ENCODE assay signal across 20 cellular contexts in the genomic region with DNA sequence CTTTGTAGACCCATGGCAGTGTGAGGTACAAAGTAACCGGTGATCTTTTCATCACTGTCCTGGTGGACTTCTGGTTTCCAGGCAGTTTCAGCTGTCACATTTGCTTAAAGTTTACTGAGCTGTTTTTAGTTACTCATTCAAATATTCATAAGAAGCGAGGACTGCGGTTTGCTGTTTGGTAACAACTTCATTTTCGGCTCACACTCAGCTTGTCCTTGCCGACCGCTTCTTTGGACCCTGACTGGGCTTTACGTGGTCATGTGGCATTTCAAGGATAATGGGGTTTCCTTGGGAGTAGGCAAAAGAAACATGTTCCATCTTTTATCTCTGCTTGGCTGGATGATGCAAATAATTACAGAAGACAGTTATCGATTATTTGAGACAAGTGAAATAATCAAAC.
"Had no signal": no experiment of that assay in that cellular context is flagged by ENCODE, and none has a peak within 500 bp of the region (broad histone marks: within the 10 kb centered on the region; RNA-seq: fewer than 3 reads in every experiment).

No MANE protein-coding gene starts in this region.

- ATAC-seq: foreskin keratinocyte, gastroesophageal sphincter, heart left ventricle, left cardiac atrium, left lung, left ventricle myocardium superior, lower lobe of right lung, mucosa of descending colon had no signal

- H3K79me2 ChIP-seq: hepatocyte had no signal

- H3K27me3 ChIP-seq: dorsolateral prefrontal cortex, esophagus muscularis mucosa, foreskin keratinocyte, gastroesophageal sphincter, heart left ventricle, hepatocyte, left lung had no signal

- H3K27me3 Mint-ChIP-seq: naive B cell had no signal

- H3K27ac ChIP-seq: coronary artery, dorsolateral prefrontal cortex, foreskin keratinocyte, gastroesophageal sphincter, heart left ventricle, hepatocyte, left lung, lower lobe of right lung had no signal

- H3K27ac Mint-ChIP-seq: immature natural killer cell, mesothelial cell of epicardium, naive B cell had no signal

- H3K9me3 ChIP-seq: esophagus muscularis mucosa, gastroesophageal sphincter, left lung, lower lobe of right lung, mucosa of descending colon had no signal

- H3K36me3 Mint-ChIP-seq: immature natural killer cell, mesothelial cell of epicardium, naive B cell had no signal

- H3K4me1 Mint-ChIP-seq: immature natural killer cell, naive B cell had no signal

- H3K4me3 ChIP-seq: coronary artery, dorsolateral prefrontal cortex, esophagus muscularis mucosa, gastroesophageal sphincter, heart left ventricle, hepatocyte, left lung, lower lobe of right lung, mucosa of descending colon had no signal

- H3K4me1 ChIP-seq: foreskin keratinocyte, left lung had no signal

- DNase-seq: dermis blood vessel endothelial cell; dorsolateral prefrontal cortex; effector CD4-positive, alpha-beta T cell; effector memory CD4-positive, alpha-beta T cell; foreskin keratinocyte; heart left ventricle; hypothalamus; immature natural killer cell; left cardiac atrium; left lung; left ventricle myocardium superior; lower lobe of right lung; mesenchymal stem cell; mucosa of descending colon; naive B cell had no signal

- H3K36me3 ChIP-seq: esophagus muscularis mucosa, gastroesophageal sphincter, heart left ventricle, left lung, lower lobe of right lung had no signal

- H3K4me3 Mint-ChIP-seq: immature natural killer cell, mesothelial cell of epicardium, naive B cell had no signal

- H2AFZ ChIP-seq: hepatocyte had no signal

- H3K4me2 ChIP-seq: hepatocyte had no signal
